ENCODE assay signal across 9 cellular contexts in the genomic region with DNA sequence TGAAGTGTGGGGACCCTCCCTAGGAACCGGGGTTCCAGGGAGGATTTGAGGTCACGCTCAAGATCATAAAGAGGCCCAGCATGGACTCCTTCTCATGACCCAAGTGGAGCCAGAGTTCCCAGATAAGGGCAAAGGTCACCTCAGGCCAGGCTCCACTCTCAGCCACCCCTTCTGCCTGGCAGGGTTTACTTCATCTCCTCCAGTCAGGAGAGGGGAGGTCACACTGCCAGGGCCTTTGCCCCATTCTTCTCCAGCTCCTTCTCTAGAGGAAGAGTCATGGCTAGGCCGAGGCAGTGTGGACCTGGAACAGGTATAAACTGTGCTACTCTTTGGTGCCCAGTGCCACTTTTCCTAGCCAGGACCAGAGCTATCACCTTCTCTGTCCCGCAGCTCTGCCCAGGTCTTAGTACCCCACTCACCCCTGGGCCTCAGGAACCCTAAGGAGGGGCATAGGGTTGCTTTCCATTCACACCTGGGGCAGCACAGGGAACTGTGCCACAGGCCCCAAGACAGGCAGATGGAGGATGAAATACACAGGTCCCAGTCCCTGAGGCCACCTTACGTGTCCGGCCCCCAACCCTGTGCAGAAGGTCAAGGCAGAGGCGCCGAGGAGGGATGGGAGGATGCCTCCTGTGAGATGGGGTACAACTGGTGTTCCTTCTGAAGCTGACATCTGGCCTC. TPM values are rescaled to one million over a fixed set of nuclear protein-coding genes. Genes with fewer than 3 reads are reported as not detected.
A peak's percentile ranks its signal among the peaks of the same experiment; 100 is the strongest.
DNase-seq lines count a peak whose midpoint lies in the region; ATAC-seq and TF ChIP-seq lines count a peak whose summit lies in the region.
"Had no signal": no experiment of that assay in that cellular context is flagged by ENCODE, and none has a peak within 500 bp of the region (broad histone marks: within the 10 kb centered on the region; RNA-seq: fewer than 3 reads in every experiment).

No MANE protein-coding gene starts in this region.

- peaks cover 5% of the 10 kb centered on the region for H3K36me3 Mint-ChIP-seq in CD4-positive, alpha-beta T cell (ENCODE audit: low read depth)
- peaks cover 11% of the 10 kb centered on the region for H3K36me3 Mint-ChIP-seq in effector memory CD8-positive, alpha-beta T cell (ENCODE audit: insufficient read depth)

- peaks cover 53% of the 10 kb centered on the region for H3K4me1 ChIP-seq in Loucy (ENCODE audit: insufficient read depth, low read length, poor library complexity, severe bottlenecking)
- peaks cover 4% of the 10 kb centered on the region for H3K4me1 ChIP-seq in neuron (ENCODE audit: insufficient read depth, low read length)

- H3K79me2 ChIP-seq in Loucy (ENCODE audit: insufficient read depth, low read length), result peaks cover 44% of the 10 kb centered on the region

- H3K9me3 Mint-ChIP-seq in CD4-positive, alpha-beta T cell, result no peaks in the 10 kb centered on the region
- no peaks in the 10 kb centered on the region for H3K9me3 Mint-ChIP-seq in effector memory CD8-positive, alpha-beta T cell

- H3K4me1 Mint-ChIP-seq in CD4-positive, alpha-beta T cell (ENCODE audit: low read depth), result peaks cover 45% of the 10 kb centered on the region
- H3K4me1 Mint-ChIP-seq in effector memory CD8-positive, alpha-beta T cell (ENCODE audit: low read depth in 2 of 2), result peaks cover 19 to 30% of the 10 kb centered on the region in 2 donors

- H3F3A ChIP-seq in Loucy (ENCODE audit: low read depth), result peaks cover 15% of the 10 kb centered on the region

- POLR2A ChIA-PET in CD4-positive, alpha-beta T cell (lab: Charles Lee), result interaction anchor here (1.7 to 3.0 kb wide), 2 partner anchors 28 to 79 kb away, joined by 5 to 21 read pairs; a partner anchor contains a TSS

- ATAC-seq in CD4-positive, alpha-beta T cell (ENCODE audit: poor library complexity), result no peak
- no peak for ATAC-seq in effector memory CD8-positive, alpha-beta T cell (replicated peaks)

- H3K4me2 ChIP-seq in Loucy (ENCODE audit: low read depth, low read length, poor library complexity, severe bottlenecking), result peak overlapping the region; percentile 94

- H3K4me3 ChIP-seq in Loucy (ENCODE audit: low read length, poor library complexity, severe bottlenecking), result peak overlapping the region; percentile 82
- peak overlapping the region; percentile 44 for H3K4me3 ChIP-seq in neuron (ENCODE audit: low read length)

- no peak for DNase-seq in CD4-positive, alpha-beta T cell
- DNase-seq in effector memory CD8-positive, alpha-beta T cell, result no peak
- DNase-seq in pons (ENCODE audit: low spot score) (no peak), NCI-H345 (lab: John Stamatoyannopoulos, UW) (no peak), glomerular visceral epithelial cell (ENCODE audit: extremely low spot score) (no peak), NCI-H2029 treated with DMSO at 0.1 percent for 48 hours (lab: John Stamatoyannopoulos, UW) (no peak)

- H3K27me3 Mint-ChIP-seq in CD4-positive, alpha-beta T cell, result no peaks in the 10 kb centered on the region
- H3K27me3 Mint-ChIP-seq in effector memory CD8-positive, alpha-beta T cell, result no peaks in the 10 kb centered on the region

- no peaks in the 10 kb centered on the region for H4K20me1 ChIP-seq in Loucy (ENCODE audit: insufficient read depth, low read length, poor library complexity, severe bottlenecking)

- no peaks in the 10 kb centered on the region for H3K9me2 ChIP-seq in Loucy (replicated peaks; ENCODE audit: low read depth, low read length)

- H3K9me3 ChIP-seq in CD4-positive, alpha-beta T cell (ENCODE audit: control insufficient read depth, low read length), result no peaks in the 10 kb centered on the region
- H3K9me3 ChIP-seq in Loucy (ENCODE audit: insufficient read depth, low read depth, low read length), result no peaks in the 10 kb centered on the region
- no peaks in the 10 kb centered on the region for H3K9me3 ChIP-seq in neuron (ENCODE audit: low read length)

- H2AFZ ChIP-seq in Loucy (ENCODE audit: low read length) (peak overlapping the region; percentile 92), neuron (ENCODE audit: low read depth, low read length) (no peak overlapping the region)

- TF ChIP-seq CTCF in CD4-positive, alpha-beta T cell (IDR thresholded peaks at IDR 0.05), result no peak
- no peak for TF ChIP-seq CTCF in Loucy (conservative IDR thresholded peaks at IDR 0.05; ENCODE audit: low read length)

- H3K27me3 ChIP-seq in CD4-positive, alpha-beta T cell (ENCODE audit: control insufficient read depth, insufficient read depth, low read length), result no peaks in the 10 kb centered on the region
- H3K27me3 ChIP-seq in Loucy (ENCODE audit: insufficient read depth, low read length, poor library complexity, severe bottlenecking), result no peaks in the 10 kb centered on the region
- peaks cover 2% of the 10 kb centered on the region for H3K27me3 ChIP-seq in neuron (ENCODE audit: insufficient read depth, low read length)

- CTCF ChIA-PET in CD4-positive, alpha-beta T cell (lab: Charles Lee), result interaction anchor here (0.9 to 1.4 kb wide), 2 partner anchors 8 to 28 kb away, joined by 3 to 5 read pairs; a partner anchor contains a TSS

- H3K9ac ChIP-seq in Loucy (ENCODE audit: low read depth, low read length, poor library complexity, severe bottlenecking), result peak overlapping the region; percentile 84

- intact Hi-C loops in CD4-positive, alpha-beta T cell (cut with DNase I, micrococcal nuclease), result loop anchor here in 1 of 2 experiments (2.0 kb wide), 1 partner anchor 26 kb away; no protein-coding TSS in a partner anchor

- H3K27ac ChIP-seq in CD4-positive, alpha-beta T cell (ENCODE audit: low read depth, low read length), result no peak overlapping the region

- H3K36me3 ChIP-seq in Loucy (ENCODE audit: insufficient read depth, low read length), result no peaks in the 10 kb centered on the region
- H3K36me3 ChIP-seq in neuron (ENCODE audit: insufficient read depth, low read length), result no peaks in the 10 kb centered on the region

- peak overlapping the region; percentile 70 for H3K27ac Mint-ChIP-seq in CD4-positive, alpha-beta T cell
- H3K27ac Mint-ChIP-seq in effector memory CD8-positive, alpha-beta T cell, result peak overlapping the region; percentile 49 to 90

- peak overlapping the region; percentile 87 for H3K4me3 Mint-ChIP-seq in CD4-positive, alpha-beta T cell
- H3K4me3 Mint-ChIP-seq in effector memory CD8-positive, alpha-beta T cell, result peak overlapping the region; percentile 87 to 89

RNA-seq across cellular contexts. Expression of a gene that starts 0.9 kb away (rescaled TPM):
- total RNA-seq in CD4-positive, alpha-beta T cell, result 10 to 100 TPM; 11.9 to 13.9 TPM

RNA-seq across cellular contexts. Expression of a gene that starts 27.8 kb away (rescaled TPM):
- total RNA-seq in CD4-positive, alpha-beta T cell, result 10 to 100 TPM; 45.1 to 51.5 TPM

RNA-seq across cellular contexts. Expression of a gene that starts 43.5 kb away (rescaled TPM):
- not detected for total RNA-seq in CD4-positive, alpha-beta T cell
- total RNA-seq: glomerular endothelial cell had no signal

RNA-seq across cellular contexts. Expression of a gene that starts 52.1 kb away (rescaled TPM):
- total RNA-seq in CD4-positive, alpha-beta T cell, result under 1 TPM; 0.36 to 0.92 TPM

RNA-seq across cellular contexts. Expression of a gene that starts 52.2 kb away (rescaled TPM):
- 10 to 100 TPM; 13.7 to 14.8 TPM for total RNA-seq in CD4-positive, alpha-beta T cell
